ENCODE assay signal across 22 cellular contexts in the genomic region with DNA sequence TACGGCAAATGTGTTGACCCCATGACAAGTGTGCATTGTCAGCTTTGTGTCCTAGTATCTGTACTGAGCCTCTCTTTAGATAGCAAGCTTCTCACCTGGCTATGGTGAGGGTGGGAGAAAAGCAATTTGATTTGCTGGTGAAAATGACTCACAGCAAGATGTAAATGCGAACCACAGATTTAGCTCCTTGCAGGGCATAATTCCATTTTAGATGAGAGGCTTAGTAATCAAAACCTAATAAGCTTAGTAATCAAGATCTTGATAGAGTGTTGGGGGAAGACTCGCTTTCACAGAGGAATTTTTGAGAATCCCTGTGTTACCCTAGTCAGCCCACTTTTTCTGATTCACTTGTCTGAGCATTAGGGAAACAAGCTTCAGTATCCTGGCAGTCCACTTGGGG. TPM values are rescaled to one million over a fixed set of nuclear protein-coding genes. Genes with fewer than 3 reads are reported as not detected.
DNase-seq lines count a peak whose midpoint lies in the region; ATAC-seq, FAIRE-seq and TF ChIP-seq lines count a peak whose summit lies in the region.
"Had no signal": no experiment of that assay in that cellular context is flagged by ENCODE, and none has a peak within 500 bp of the region (broad histone marks: within the 10 kb centered on the region; RNA-seq: fewer than 3 reads in every experiment).

No MANE protein-coding gene starts in this region.

- peaks cover 7% of the 10 kb centered on the region for H3K27me3 Mint-ChIP-seq in activated CD4-positive, alpha-beta memory T cell treated with anti-CD3 and anti-CD28 coated beads, Interleukin-2, amount 10 ng/mL, durations not matched to agents 7 days and 5 days

- H3K4me1 Mint-ChIP-seq in activated CD4-positive, alpha-beta memory T cell treated with anti-CD3 and anti-CD28 coated beads, Interleukin-2, amount 10 ng/mL, durations not matched to agents 7 days and 5 days, result peaks cover 6% of the 10 kb centered on the region

- DNase-seq in SK-N-SH, result no peak
- peak; percentile 65 for DNase-seq in astrocyte of the hippocampus (ENCODE audit: low read depth, low spot score)
- peak; percentile 26 for DNase-seq in fibroblast of mammary gland (ENCODE audit: low read depth)
- DNase-seq in superior temporal gyrus (ENCODE audit: extremely low spot score), result peak; percentile 32
- no peak for DNase-seq in D341Med (ENCODE audit: low spot score)
- no peak for DNase-seq in GM12891 (ENCODE audit: insufficient read length, low spot score)
- DNase-seq in activated CD4-positive, alpha-beta memory T cell treated with anti-CD3 and anti-CD28 coated beads, Interleukin-2, amount 10 ng/mL, durations not matched to agents 7 days and 5 days, result no peak
- DNase-seq: 8988T; AML-193; C1 segment of cervical spinal cord; CD8-positive, alpha-beta T cell; DMS153; GDM1; NCI-H1092; NCI-H1436; NCI-H187 treated with DMSO at 0.1 percent for 48 hours; PC-9; RPMI8226; SIG-M5 had no signal

- no peak overlapping the region for H3K4me3 Mint-ChIP-seq in activated CD4-positive, alpha-beta memory T cell treated with anti-CD3 and anti-CD28 coated beads, Interleukin-2, amount 10 ng/mL, durations not matched to agents 7 days and 5 days
- H3K4me3 Mint-ChIP-seq: CD8-positive, alpha-beta T cell had no signal

- TF ChIP-seq EP300 in SK-N-SH (IDR thresholded peaks at IDR 0.05; ENCODE audit: borderline replicate concordance in 1 of 2, low read depth in 1 of 2, low read length in 1 of 2), result no peak

- FAIRE-seq in GM12891 (lab: Jason Lieb, UNC), result no peak
- FAIRE-seq: H1, K562 had no signal

- TF ChIP-seq CTCF in SK-N-SH (IDR thresholded peaks at IDR 0.05), result no peak
- TF ChIP-seq CTCF in fibroblast of mammary gland (conservative IDR thresholded peaks at IDR 0.05; ENCODE audit: control insufficient read depth, insufficient read depth, low read depth, low read length), result no peak

- peaks cover 0 to 10% of the 10 kb centered on the region in 2 experiments; a peak in 2 of 4 replicates for H3K4me1 ChIP-seq in SK-N-SH (ENCODE audit: control insufficient read depth in 1 of 2, insufficient read depth in 2 of 2, low read depth in 1 of 2, low read length in 1 of 2)

- WGBS in SK-N-SH (ENCODE audit: low lambda C conversion rate), result 77% methylated on average over 3 of the region's 3 CpGs

- no peak for ATAC-seq in SK-N-SH treated with all-trans-retinoic acid at 6 μM for 48 hours
- ATAC-seq: CD8-positive, alpha-beta T cell; K562 had no signal

- no peak overlapping the region; the same call in 1 of the 2 replicates for H2AFZ ChIP-seq in SK-N-SH (ENCODE audit: low read depth)
- H2AFZ ChIP-seq: PC-9 had no signal

- no peaks in the 10 kb centered on the region for H3K27me3 ChIP-seq in SK-N-SH (ENCODE audit: insufficient read depth)

- H3K9me2 ChIP-seq in SK-N-SH, result no peaks in the 10 kb centered on the region

- H3F3A ChIP-seq in SK-N-SH (replicated peaks; ENCODE audit: insufficient read depth), result peaks cover 31% of the 10 kb centered on the region

- H4K20me1 ChIP-seq in SK-N-SH (ENCODE audit: insufficient read depth), result no peaks in the 10 kb centered on the region

- no peak overlapping the region for H3K27ac Mint-ChIP-seq in activated CD4-positive, alpha-beta memory T cell treated with anti-CD3 and anti-CD28 coated beads, Interleukin-2, amount 10 ng/mL, durations not matched to agents 7 days and 5 days
- H3K27ac Mint-ChIP-seq: CD8-positive, alpha-beta T cell had no signal

- no peak overlapping the region for H3K9ac ChIP-seq in SK-N-SH

- no peaks in the 10 kb centered on the region for H3K9me3 ChIP-seq in SK-N-SH

- CTCF ChIA-PET in SK-N-SH (lab: Yijun Ruan, JAX), result interaction anchor here (1.9 kb wide), 1 partner anchor 48 kb away, joined by 5 read pairs; no protein-coding TSS in a partner anchor
- CTCF ChIA-PET in activated CD4-positive, alpha-beta memory T cell treated with anti-CD3 and anti-CD28 coated beads, Interleukin-2, amount 10 ng/mL, durations not matched to agents 7 days and 5 days (lab: Charles Lee), result no interaction called here

- H3K79me2 ChIP-seq in SK-N-SH (ENCODE audit: insufficient read depth), result no peaks in the 10 kb centered on the region

- no peak for TF ChIP-seq POLR2A in GM12891 (IDR thresholded peaks at IDR 0.05; ENCODE audit: low read depth, low read length)

- POLR2A ChIA-PET in SK-N-SH (lab: Yijun Ruan, JAX), result interaction anchor here (0.6 kb wide), 1 partner anchor 134 kb away, joined by 3 read pairs; no protein-coding TSS in a partner anchor
- POLR2A ChIA-PET in activated CD4-positive, alpha-beta memory T cell treated with anti-CD3 and anti-CD28 coated beads, Interleukin-2, amount 10 ng/mL, durations not matched to agents 7 days and 5 days (lab: Charles Lee), result no interaction called here

- peak overlapping the region; percentile 54; the same call in 1 of the 2 replicates for H3K4me2 ChIP-seq in SK-N-SH
- H3K4me2 ChIP-seq: PC-9 had no signal

- TF ChIP-seq RAD21 in SK-N-SH (IDR thresholded peaks at IDR 0.05; ENCODE audit: low read length), result no peak

- peak overlapping the region in 1 of 2 experiments; percentile 90; a peak in 3 of 4 replicates for H3K27ac ChIP-seq in SK-N-SH (ENCODE audit: low read depth in 2 of 2, low read length in 1 of 2)
- H3K27ac ChIP-seq: PC-9 had no signal

- H3K36me3 Mint-ChIP-seq in activated CD4-positive, alpha-beta memory T cell treated with anti-CD3 and anti-CD28 coated beads, Interleukin-2, amount 10 ng/mL, durations not matched to agents 7 days and 5 days (ENCODE audit: low read depth), result peaks cover 3% of the 10 kb centered on the region
- H3K36me3 Mint-ChIP-seq: CD8-positive, alpha-beta T cell had no signal

- no peaks in the 10 kb centered on the region for H3K36me3 ChIP-seq in SK-N-SH (replicated peaks in 1 of 2; ENCODE audit: control insufficient read depth in 1 of 2, insufficient read depth in 2 of 2, low read length in 1 of 2)

- H3K4me3 ChIP-seq in SK-N-SH (ENCODE audit: low read depth in 2 of 2, low read length in 1 of 2) (no peak overlapping the region), fibroblast of mammary gland (ENCODE audit: control insufficient read depth, low read depth, low read length) (no peak overlapping the region)
- H3K4me3 ChIP-seq: K562, PC-9 had no signal

- no peaks in the 10 kb centered on the region for H3K9me3 Mint-ChIP-seq in activated CD4-positive, alpha-beta memory T cell treated with anti-CD3 and anti-CD28 coated beads, Interleukin-2, amount 10 ng/mL, durations not matched to agents 7 days and 5 days
- H3K9me3 Mint-ChIP-seq: CD8-positive, alpha-beta T cell had no signal

TF ChIP-seq in SK-N-SH, 30 proteins besides CTCF, POLR2A, EP300 and RAD21 (continues in another document):
- TF ChIP-seq NRF1 (IDR thresholded peaks at IDR 0.05; ENCODE audit: low read depth, low read length), result no peak
- no peak for TF ChIP-seq TEAD4 (IDR thresholded peaks at IDR 0.05; ENCODE audit: borderline replicate concordance, insufficient read depth)
- TF ChIP-seq, protein P1, sequence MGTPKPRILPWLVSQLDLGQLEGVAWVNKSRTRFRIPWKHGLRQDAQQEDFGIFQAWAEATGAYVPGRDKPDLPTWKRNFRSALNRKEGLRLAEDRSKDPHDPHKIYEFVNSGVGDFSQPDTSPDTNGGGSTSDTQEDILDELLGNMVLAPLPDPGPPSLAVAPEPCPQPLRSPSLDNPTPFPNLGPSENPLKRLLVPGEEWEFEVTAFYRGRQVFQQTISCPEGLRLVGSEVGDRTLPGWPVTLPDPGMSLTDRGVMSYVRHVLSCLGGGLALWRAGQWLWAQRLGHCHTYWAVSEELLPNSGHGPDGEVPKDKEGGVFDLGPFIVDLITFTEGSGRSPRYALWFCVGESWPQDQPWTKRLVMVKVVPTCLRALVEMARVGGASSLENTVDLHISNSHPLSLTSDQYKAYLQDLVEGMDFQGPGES (IDR thresholded peaks at IDR 0.05; ENCODE audit: low read depth, low read length), result no peak

TF ChIP-seq in SK-N-SH treated with all-trans-retinoic acid at 6 μM for 48 hours, 23 proteins besides CTCF, POLR2A, EP300 and RAD21 (continues in another document):
- TF ChIP-seq ZNF565 (CRISPR knock-in tag; conservative IDR thresholded peaks at IDR 0.05; ENCODE audit: low read depth), result no peak
- TF ChIP-seq, protein P2, sequence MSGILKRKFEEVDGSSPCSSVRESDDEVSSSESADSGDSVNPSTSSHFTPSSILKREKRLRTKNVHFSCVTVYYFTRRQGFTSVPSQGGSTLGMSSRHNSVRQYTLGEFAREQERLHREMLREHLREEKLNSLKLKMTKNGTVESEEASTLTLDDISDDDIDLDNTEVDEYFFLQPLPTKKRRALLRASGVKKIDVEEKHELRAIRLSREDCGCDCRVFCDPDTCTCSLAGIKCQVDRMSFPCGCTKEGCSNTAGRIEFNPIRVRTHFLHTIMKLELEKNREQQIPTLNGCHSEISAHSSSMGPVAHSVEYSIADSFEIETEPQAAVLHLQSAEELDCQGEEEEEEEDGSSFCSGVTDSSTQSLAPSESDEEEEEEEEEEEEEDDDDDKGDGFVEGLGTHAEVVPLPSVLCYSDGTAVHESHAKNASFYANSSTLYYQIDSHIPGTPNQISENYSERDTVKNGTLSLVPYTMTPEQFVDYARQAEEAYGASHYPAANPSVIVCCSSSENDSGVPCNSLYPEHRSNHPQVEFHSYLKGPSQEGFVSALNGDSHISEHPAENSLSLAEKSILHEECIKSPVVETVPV (CRISPR knock-in tag; IDR thresholded peaks at IDR 0.05), result no peak
- TF ChIP-seq TOX (CRISPR knock-in tag; IDR thresholded peaks at IDR 0.05; ENCODE audit: borderline replicate concordance), result no peak

TF ChIP-seq in GM12891, 5 proteins besides CTCF, POLR2A, EP300 and RAD21:
- TF ChIP-seq SPI1 (IDR thresholded peaks at IDR 0.05; ENCODE audit: low read depth, low read length) (no peak), POU2F2 (IDR thresholded peaks at IDR 0.05; ENCODE audit: low read depth, low read length) (no peak), POLR2AphosphoS5 (IDR thresholded peaks at IDR 0.05; ENCODE audit: low read depth, low read length) (no peak), PAX5 (IDR thresholded peaks at IDR 0.05; ENCODE audit: insufficient read depth, low read length, severe bottlenecking) (no peak), TAF1 (IDR thresholded peaks at IDR 0.05; ENCODE audit: low read depth, low read length) (no peak)
TF ChIP-seq in GM12891: peak in this region for 0.

RNA-seq across cellular contexts. Expression of a gene that starts 7.7 kb away (rescaled TPM):
- polyA plus RNA-seq in SK-N-SH (2012; rRNA removed), result 235 and 387 TPM in 2 replicates
- polyA plus RNA-seq in SK-N-SH (2012; cell fraction: cytosol; rRNA removed), result 362 and 414 TPM in 2 replicates
- 83.6 and 110 TPM in 2 replicates for polyA plus RNA-seq in SK-N-SH (2012; cell fraction: nucleus; rRNA removed)
- 70.0 TPM for polyA plus RNA-seq in GM12891 (2012; ENCODE audit: low read depth, missing spikeins)
- total RNA-seq in activated CD4-positive, alpha-beta memory T cell treated with anti-CD3 and anti-CD28 coated beads, Interleukin-2, amount 10 ng/mL, durations not matched to agents 7 days and 5 days, result 10 to 100 TPM; 89.1 to 94.5 TPM

Comparison
In these comparisons a context has a peak if more than half of its experiments do, and no peak if none do; other contexts are left out.
1. DNase-seq: peak in astrocyte of the hippocampus (single experiment), fibroblast of mammary gland (single experiment) and superior temporal gyrus (single experiment); none in SK-N-SH (single experiment), D341Med (single experiment), GM12891 (single experiment) and activated CD4-positive, alpha-beta memory T cell treated with anti-CD3 and anti-CD28 coated beads, Interleukin-2, amount 10 ng/mL, durations not matched to agents 7 days and 5 days (single experiment).